Comparison of ENCODE assay signal across 35 cellular contexts in genomic region chrX:44317196-44317595, GRCh38. TPM values are rescaled to one million over a fixed set of nuclear protein-coding genes. Genes with fewer than 3 reads are reported as not detected.
"Had no signal": no experiment of that assay in that cellular context is flagged by ENCODE, and none has a peak within 500 bp of the region (broad histone marks: within the 10 kb centered on the region; RNA-seq: fewer than 3 reads in every experiment).

No MANE protein-coding gene starts in this region.

- H3K36me3 ChIP-seq: brain microvascular endothelial cell, breast epithelium, cardiac muscle cell, WERI-Rb-1 had no signal

- DNase-seq: activated CD4-positive, alpha-beta memory T cell treated with anti-CD3 and anti-CD28 coated beads, Interleukin-2, amount 10 ng/mL, durations not matched to agents 7 days and 5 days; activated CD4-positive, alpha-beta T cell treated with anti-CD3 and anti-CD28 coated beads for 1 hour; activated CD4-positive, alpha-beta T cell treated with anti-CD3 and anti-CD28 coated beads for 36 hours; activated CD4-positive, alpha-beta T cell treated with anti-CD3 and anti-CD28 coated beads for 48 hours; activated CD4-positive, alpha-beta T cell treated with anti-CD3 and anti-CD28 coated beads, Interleukin-2, amount 10 ng/mL, durations not matched to agents 7 days and 5 days; activated CD4-positive, alpha-beta T cell treated with anti-CD3 and anti-CD28 coated beads, Interleukin-2, amount 50 U/mL, for 48 hours; activated CD4-positive, CD25-positive, alpha-beta regulatory T cell; activated CD8-positive, alpha-beta memory T cell treated with anti-CD3 and anti-CD28 coated beads for 24 hours; activated CD8-positive, alpha-beta memory T cell treated with anti-CD3 and anti-CD28 coated beads, Interleukin-2, amount 10 ng/mL, durations not matched to agents 7 days and 5 days; activated CD8-positive, alpha-beta memory T cell treated with anti-CD3 and anti-CD28 coated beads, Interleukin-2, amount 50 U/mL, for 48 hours; activated CD8-positive, alpha-beta T cell treated with anti-CD3 and anti-CD28 coated beads, Interleukin-2, amount 10 ng/mL, durations not matched to agents 7 days and 5 days; activated effector memory CD4-positive, alpha-beta T cell treated with Interleukin-2 at 50 U/mL for 16 hours; activated gamma-delta T cell; activated naive CD4-positive, alpha-beta T cell treated with anti-CD3 and anti-CD28 coated beads, Interleukin-2, amount 10 ng/mL, durations not matched to agents 7 days and 5 days; activated naive CD4-positive, alpha-beta T cell treated with Interleukin-2 at 50 U/mL for 16 hours; activated naive CD8-positive, alpha-beta T cell treated with anti-CD3 and anti-CD28 coated beads, Interleukin-2, amount 10 ng/mL, durations not matched to agents 7 days and 5 days; activated naive CD8-positive, alpha-beta T cell treated with anti-CD3 and anti-CD28 coated beads, Interleukin-2, amount 50 U/mL, for 24 hours; activated T-cell treated with anti-CD3 and anti-CD28 coated beads, Interleukin-2, amount 50 U/mL, for 24 hours; activated T-cell treated with anti-CD3 and anti-CD28 coated beads, Interleukin-2, amount 50 U/mL, for 48 hours; aorta; body of pancreas; brain microvascular endothelial cell; caudate nucleus; cerebellar nuclear complex; T-helper 1 cell; T-helper 2 cell; T-helper 9 cell; WERI-Rb-1 had no signal

- ATAC-seq: activated CD4-positive, alpha-beta T cell treated with anti-CD3 and anti-CD28 coated beads for 36 hours; activated CD4-positive, CD25-positive, alpha-beta regulatory T cell treated with anti-CD3 and anti-CD28 coated beads, Interleukin-2, amount 50 U/mL, for 24 hours; activated CD8-positive, alpha-beta memory T cell treated with anti-CD3 and anti-CD28 coated beads, Interleukin-2, amount 10 ng/mL, durations not matched to agents 7 days and 5 days; activated CD8-positive, alpha-beta T cell treated with anti-CD3 and anti-CD28 coated beads, Interleukin-2, amount 10 ng/mL, durations not matched to agents 7 days and 5 days; activated naive CD8-positive, alpha-beta T cell treated with anti-CD3 and anti-CD28 coated beads, Interleukin-2, amount 50 U/mL, for 24 hours; body of pancreas; WTC11 had no signal

- H3K27me3 ChIP-seq: body of pancreas, brain microvascular endothelial cell, cardiac muscle cell had no signal

- H3K4me1 ChIP-seq: body of pancreas, breast epithelium had no signal

- H3K9me3 ChIP-seq: body of pancreas had no signal

- H3K4me3 ChIP-seq: body of pancreas, breast epithelium, cardiac muscle cell had no signal

- H3K27ac ChIP-seq: body of pancreas, brain microvascular endothelial cell, breast epithelium, cardiac muscle cell, WERI-Rb-1 had no signal

RNA-seq across cellular contexts. Expression of gene EFHC2, which starts 26.3 kb away (rescaled TPM):
- total RNA-seq: activated T-helper 2 cell treated with anti-CD3 and anti-CD28 coated beads, Interferon-gamma antibody, Interleukin-2, Interleukin-4, amounts not matched to agents 10 μg/mL and 5 μg/mL and 100 μg/mL, durations not matched to agents 14 hours and 24 hours and 36 hours; astrocyte; chondrocyte had no signal
